ENCODE assay signal across 14 cellular contexts in the genomic region with DNA sequence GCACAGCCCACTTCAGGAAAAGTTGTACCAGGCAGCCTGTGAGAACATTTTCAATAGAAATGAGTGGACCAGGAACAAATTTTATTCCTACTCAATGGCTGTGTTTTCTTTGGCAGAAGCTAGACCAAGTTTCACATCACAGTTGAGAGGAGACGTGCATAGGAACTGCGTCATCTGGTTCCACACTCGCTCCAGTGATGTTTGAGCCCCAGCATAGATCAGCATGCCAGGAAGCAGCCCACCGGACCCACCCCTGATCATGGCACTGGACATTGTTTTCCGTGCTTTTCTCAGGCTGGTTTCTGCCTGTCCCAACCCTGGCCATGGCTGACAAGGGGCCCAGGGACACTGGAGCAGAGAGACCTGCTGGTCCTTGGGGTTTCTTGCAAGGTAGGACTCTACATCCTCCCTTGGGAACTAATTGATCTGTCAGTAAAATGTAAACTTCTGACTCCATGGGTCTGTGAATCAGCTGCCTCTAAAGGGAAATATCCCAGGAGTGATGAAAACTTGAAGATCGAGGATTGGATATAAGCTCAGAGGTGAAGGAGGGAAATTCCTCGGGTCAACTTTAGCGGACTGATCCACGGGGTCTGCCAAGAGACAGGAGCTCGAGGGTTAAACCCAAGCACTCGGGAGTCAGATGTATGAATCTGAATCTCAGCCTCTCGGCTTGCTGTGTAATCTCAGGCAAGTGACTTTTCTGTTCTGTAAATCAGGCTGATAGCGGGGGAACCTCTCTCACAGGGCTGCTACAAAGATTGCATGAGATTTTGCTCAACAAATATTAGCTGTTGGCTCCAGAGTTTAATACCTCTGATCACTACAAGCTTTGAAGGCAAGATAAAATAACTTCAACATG. TPM values are rescaled to one million over a fixed set of nuclear protein-coding genes. Genes with fewer than 3 reads are reported as not detected.
A peak's percentile ranks its signal among the peaks of the same experiment; 100 is the strongest.
DNase-seq lines count a peak whose midpoint lies in the region; ATAC-seq and TF ChIP-seq lines count a peak whose summit lies in the region.
"Had no signal": no experiment of that assay in that cellular context is flagged by ENCODE, and none has a peak within 500 bp of the region (broad histone marks: within the 10 kb centered on the region; RNA-seq: fewer than 3 reads in every experiment).

No MANE protein-coding gene starts in this region.

- peak; percentile 94 for DNase-seq in ACHN
- DNase-seq in HFF-Myc (ENCODE audit: extremely low read depth, low read depth), result peak; percentile 52
- peak; percentile 96 for DNase-seq in brain microvascular endothelial cell
- DNase-seq in left lobe of liver (ENCODE audit: low spot score), result peak; percentile 33
- DNase-seq in stimulated activated CD4-positive, alpha-beta T cell treated with anti-CD3 and anti-CD28 coated beads, Interleukin-4, amount 100 ng/mL, for 1 hour, result no peak
- no peak for DNase-seq in NCI-H446 (lab: John Stamatoyannopoulos, UW)
- DNase-seq in NCI-H2081 treated with DMSO at 0.1 percent for 48 hours (lab: John Stamatoyannopoulos, UW), result no peak
- DNase-seq: activated T-cell treated with anti-CD3 and anti-CD28 coated beads, Interleukin-2, amount 50 U/mL, for 48 hours; CD4-positive, alpha-beta T cell; effector CD8-positive, alpha-beta T cell; left colon; NCI-H510A; small intestine had no signal

- ATAC-seq in left lobe of liver (peak; percentile 3), GM18861 (IDR thresholded peaks at IDR 0.05; ENCODE audit: unreplicated experiment) (no peak)
- ATAC-seq: left colon had no signal

- H3K36me3 ChIP-seq in brain microvascular endothelial cell (replicated peaks), result no peaks in the 10 kb centered on the region

- peak overlapping the region; percentile 98 for H3K27ac ChIP-seq in brain microvascular endothelial cell

- H3K4me3 ChIP-seq in HFF-Myc (replicated peaks; ENCODE audit: low read depth, low read length), result no peak overlapping the region
- peak overlapping the region; percentile 31 for H3K4me3 ChIP-seq in brain microvascular endothelial cell (ENCODE audit: low read depth, low read length)

- in situ Hi-C loops in ACHN (cut with HindIII; ENCODE audit: low pct_ligation_motif_present, low pct_unique_long_range_greater_than_20kb, low sequenced_read_pairs) (no loop called here), brain microvascular endothelial cell (cut with HindIII; ENCODE audit: low pct_ligation_motif_present, low sequenced_read_pairs) (no loop called here)

- TF ChIP-seq CTCF in HFF-Myc (IDR thresholded peaks at IDR 0.05; ENCODE audit: low read depth, low read length, missing control alignments) (no peak), brain microvascular endothelial cell (IDR thresholded peaks at IDR 0.05; ENCODE audit: low read depth, low read length, missing control alignments) (no peak)

- no peaks in the 10 kb centered on the region for H3K27me3 ChIP-seq in brain microvascular endothelial cell (replicated peaks)

RNA-seq across cellular contexts. Expression of a gene that starts 35.7 kb away (rescaled TPM):
- 0.13 TPM for total RNA-seq in left lobe of liver
- total RNA-seq: CD4-positive, alpha-beta T cell had no signal

Comparison
In these comparisons a context has a peak if more than half of its experiments do, and no peak if none do; other contexts are left out.
1. DNase-seq: peak in ACHN (single experiment), HFF-Myc (single experiment), brain microvascular endothelial cell (single experiment) and left lobe of liver (single experiment); none in stimulated activated CD4-positive, alpha-beta T cell treated with anti-CD3 and anti-CD28 coated beads, Interleukin-4, amount 100 ng/mL, for 1 hour (single experiment), NCI-H446 (0 of 2) and NCI-H2081 treated with DMSO at 0.1 percent for 48 hours (single experiment).